Comparison of ENCODE assay signal across 25 cellular contexts in genomic region chr5:138989720-138990119, GRCh38.
A peak's percentile ranks its signal among the peaks of the same experiment; 100 is the strongest.
DNase-seq lines count a peak whose midpoint lies in the region; ATAC-seq and TF ChIP-seq lines count a peak whose summit lies in the region.
"Had no signal": no experiment of that assay in that cellular context is flagged by ENCODE, and none has a peak within 500 bp of the region (broad histone marks: within the 10 kb centered on the region; RNA-seq: fewer than 3 reads in every experiment).

No MANE protein-coding gene starts in this region.

- no peaks in the 10 kb centered on the region for H3K9me2 ChIP-seq in PC-3 (replicated peaks; ENCODE audit: low read length)

- H3K4me1 Mint-ChIP-seq in chondrocyte (ENCODE audit: low read depth): peaks cover 13% of the 10 kb centered on the region
- H3K4me1 Mint-ChIP-seq in activated CD8-positive, alpha-beta T cell treated with anti-CD3 and anti-CD28 coated beads for 36 hours (ENCODE audit: low read depth): no peaks in the 10 kb centered on the region
- H3K4me1 Mint-ChIP-seq: activated naive CD4-positive, alpha-beta T cell treated with anti-CD3 and anti-CD28 coated beads, Interleukin-2, amount 50 U/mL, for 24 hours; IgD-negative memory B cell had no signal

- no peaks in the 10 kb centered on the region for H3K27me3 ChIP-seq in PC-3 (ENCODE audit: low read length)
- H3K27me3 ChIP-seq: breast epithelium, foreskin keratinocyte, left lung, right lobe of liver, SJSA1, vagina had no signal

- H3K36me3 Mint-ChIP-seq in chondrocyte (ENCODE audit: low read depth): peaks cover under 1% of the 10 kb centered on the region
- no peaks in the 10 kb centered on the region for H3K36me3 Mint-ChIP-seq in activated CD8-positive, alpha-beta T cell treated with anti-CD3 and anti-CD28 coated beads for 36 hours (ENCODE audit: low read depth)

- peaks cover 22% of the 10 kb centered on the region; the same call in 1 of the 2 replicates for H3K36me3 ChIP-seq in PC-3 (ENCODE audit: low read depth, low read length)
- H3K36me3 ChIP-seq: breast epithelium, left lung, right lobe of liver, SJSA1, vagina had no signal

- H2AFZ ChIP-seq in PC-3 (ENCODE audit: low read length): no peak overlapping the region

- TF ChIP-seq CTCF in PC-3 (conservative IDR thresholded peaks at IDR 0.05; ENCODE audit: low read depth, low read length) (no peak), chondrocyte (IDR thresholded peaks at IDR 0.05) (no peak)
- no peak for TF ChIP-seq CTCF in activated CD8-positive, alpha-beta T cell treated with anti-CD3 and anti-CD28 coated beads for 36 hours (IDR thresholded peaks at IDR 0.05)

- no TSS peak for BruUV-seq in PC-3 (replicated peaks; lab: Mats Ljungman, UMichigan)

- no peak overlapping the region for H3K4me3 Mint-ChIP-seq in chondrocyte (ENCODE audit: unreplicated experiment)
- no peak overlapping the region for H3K4me3 Mint-ChIP-seq in activated CD8-positive, alpha-beta T cell treated with anti-CD3 and anti-CD28 coated beads for 36 hours
- H3K4me3 Mint-ChIP-seq: activated CD4-positive, alpha-beta T cell treated with anti-CD3 and anti-CD28 coated beads, Interleukin-2, amount 10 ng/mL, durations not matched to agents 7 days and 5 days; activated naive CD4-positive, alpha-beta T cell treated with anti-CD3 and anti-CD28 coated beads, Interleukin-2, amount 50 U/mL, for 24 hours; IgD-negative memory B cell had no signal

- no peaks in the 10 kb centered on the region for H3K9me3 Mint-ChIP-seq in chondrocyte (ENCODE audit: low read depth)
- H3K9me3 Mint-ChIP-seq in activated CD8-positive, alpha-beta T cell treated with anti-CD3 and anti-CD28 coated beads for 36 hours: no peaks in the 10 kb centered on the region
- H3K9me3 Mint-ChIP-seq: activated CD4-positive, alpha-beta T cell treated with anti-CD3 and anti-CD28 coated beads, Interleukin-2, amount 10 ng/mL, durations not matched to agents 7 days and 5 days; activated naive CD4-positive, alpha-beta T cell treated with anti-CD3 and anti-CD28 coated beads, Interleukin-2, amount 50 U/mL, for 24 hours; IgD-negative memory B cell had no signal

- POLR2A ChIA-PET in PC-3 (lab: Charles Lee; ENCODE audit: unreplicated experiment): no interaction called here
- POLR2A ChIA-PET in activated CD8-positive, alpha-beta T cell treated with anti-CD3 and anti-CD28 coated beads for 36 hours (lab: Charles Lee): interaction anchor here (1.0 kb wide), 1 partner anchor 8 kb away, joined by 4 read pairs; no protein-coding TSS in a partner anchor

- no peaks in the 10 kb centered on the region; the same call in 1 of the 2 replicates for H4K20me1 ChIP-seq in PC-3 (ENCODE audit: low read length)

- H3K9me3 ChIP-seq in PC-3 (ENCODE audit: low read length): no peaks in the 10 kb centered on the region
- H3K9me3 ChIP-seq: breast epithelium, left lung, right lobe of liver, SJSA1, vagina had no signal

- CTCF ChIA-PET in PC-3 (lab: Charles Lee): no interaction called here
- CTCF ChIA-PET in activated CD8-positive, alpha-beta T cell treated with anti-CD3 and anti-CD28 coated beads for 36 hours (lab: Charles Lee): no interaction called here

- no peaks in the 10 kb centered on the region for H3K27me3 Mint-ChIP-seq in chondrocyte (ENCODE audit: low read depth)
- no peaks in the 10 kb centered on the region for H3K27me3 Mint-ChIP-seq in activated CD8-positive, alpha-beta T cell treated with anti-CD3 and anti-CD28 coated beads for 36 hours
- H3K27me3 Mint-ChIP-seq: activated CD4-positive, alpha-beta T cell treated with anti-CD3 and anti-CD28 coated beads, Interleukin-2, amount 10 ng/mL, durations not matched to agents 7 days and 5 days; activated naive CD4-positive, alpha-beta T cell treated with anti-CD3 and anti-CD28 coated beads, Interleukin-2, amount 50 U/mL, for 24 hours; IgD-negative memory B cell had no signal

- peak overlapping the region; percentile 22 for H3K27ac Mint-ChIP-seq in chondrocyte (ENCODE audit: unreplicated experiment)
- no peak overlapping the region for H3K27ac Mint-ChIP-seq in activated CD8-positive, alpha-beta T cell treated with anti-CD3 and anti-CD28 coated beads for 36 hours
- H3K27ac Mint-ChIP-seq: activated CD4-positive, alpha-beta T cell treated with anti-CD3 and anti-CD28 coated beads, Interleukin-2, amount 10 ng/mL, durations not matched to agents 7 days and 5 days had no signal

- no peak overlapping the region for H3K9ac ChIP-seq in PC-3 (ENCODE audit: low read length)

- no peak overlapping the region for H3K27ac ChIP-seq in PC-3 (ENCODE audit: low read length)
- H3K27ac ChIP-seq: breast epithelium, foreskin keratinocyte, left lung, right lobe of liver, SJSA1, vagina had no signal

- no peaks in the 10 kb centered on the region for H3K4me1 ChIP-seq in PC-3 (ENCODE audit: insufficient read depth, low read length)
- H3K4me1 ChIP-seq: breast epithelium, foreskin keratinocyte, left lung, right lobe of liver, SJSA1, vagina had no signal

- peaks cover 15% of the 10 kb centered on the region for H3K79me2 ChIP-seq in PC-3 (ENCODE audit: low read length)

- no peak overlapping the region for H3K4me2 ChIP-seq in PC-3 (ENCODE audit: low read length)

- no peaks in the 10 kb centered on the region for H3F3A ChIP-seq in PC-3 (ENCODE audit: low read length, unreplicated experiment)

- H3K4me3 ChIP-seq in PC-3 (ENCODE audit: low read length): no peak overlapping the region
- H3K4me3 ChIP-seq: breast epithelium, left lung, right lobe of liver, SJSA1, vagina had no signal

- peak; percentile 33; the same call in 1 of the 2 replicates for ATAC-seq in PC-3
- no peak for ATAC-seq in activated CD8-positive, alpha-beta T cell treated with anti-CD3 and anti-CD28 coated beads for 36 hours
- ATAC-seq in GM21515 (IDR thresholded peaks at IDR 0.05; ENCODE audit: unreplicated experiment): no peak
- ATAC-seq in GM19467 (IDR thresholded peaks at IDR 0.05; ENCODE audit: unreplicated experiment): no peak
- ATAC-seq: foreskin keratinocyte, left lung, right lobe of liver had no signal

- peak; percentile 79 for DNase-seq in AG20443 (ENCODE audit: low spot score)
- peak; percentile 1 for DNase-seq in PC-3
- no peak for DNase-seq in chondrocyte (ENCODE audit: low spot score)
- peak; percentile 67 for DNase-seq in iris pigment epithelial cell (ENCODE audit: low read depth)
- DNase-seq in A172 (ENCODE audit: low spot score): no peak
- DNase-seq in activated CD8-positive, alpha-beta T cell treated with anti-CD3 and anti-CD28 coated beads for 36 hours: no peak
- DNase-seq: ACHN; activated CD4-positive, alpha-beta T cell treated with anti-CD3 and anti-CD28 coated beads, Interleukin-2, amount 10 ng/mL, durations not matched to agents 7 days and 5 days; effector CD4-positive, alpha-beta T cell; foreskin keratinocyte; left lung; MV-4-11; NCI-H2081; NCI-H510A treated with DMSO at 0.1 percent for 48 hours; nucleus accumbens; right lobe of liver; stimulated activated CD4-positive, alpha-beta T cell treated with anti-CD3 and anti-CD28 coated beads, Interleukin-1b, Interleukin-23, amount 100 ng/mL, for 48 hours; T1000 had no signal

- intact Hi-C loops in PC-3 (cut with micrococcal nuclease): no loop called here
- intact Hi-C loops in activated CD8-positive, alpha-beta T cell treated with anti-CD3 and anti-CD28 coated beads for 36 hours (cut with micrococcal nuclease): no loop called here

Comparison
In these comparisons a context has a peak if more than half of its experiments do, and no peak if none do; other contexts are left out.
1. DNase-seq: peak in AG20443 (single experiment), PC-3 (single experiment) and iris pigment epithelial cell (single experiment); none in chondrocyte (single experiment), A172 (single experiment) and activated CD8-positive, alpha-beta T cell treated with anti-CD3 and anti-CD28 coated beads for 36 hours (single experiment).